Comparison of ENCODE assay signal across 1 cellular context in genomic region chr7:44278451-44279161, GRCh38.
TF ChIP-seq lines count a peak whose summit lies in the region.

No MANE protein-coding gene starts in this region.

TF ChIP-seq in endothelial cell of umbilical vein, 7 proteins besides CTCF, POLR2A, EP300 and RAD21:
- TF ChIP-seq EZH2 (IDR thresholded peaks at IDR 0.05; ENCODE audit: borderline replicate concordance, low read depth, low read length, severe bottlenecking) (no peak), GATA2 (IDR thresholded peaks at IDR 0.05; ENCODE audit: insufficient read depth, insufficient read length, low read depth, low read length) (peak; percentile 81)
